Comparison of ENCODE assay signal across 8 cellular contexts in the genomic region with DNA sequence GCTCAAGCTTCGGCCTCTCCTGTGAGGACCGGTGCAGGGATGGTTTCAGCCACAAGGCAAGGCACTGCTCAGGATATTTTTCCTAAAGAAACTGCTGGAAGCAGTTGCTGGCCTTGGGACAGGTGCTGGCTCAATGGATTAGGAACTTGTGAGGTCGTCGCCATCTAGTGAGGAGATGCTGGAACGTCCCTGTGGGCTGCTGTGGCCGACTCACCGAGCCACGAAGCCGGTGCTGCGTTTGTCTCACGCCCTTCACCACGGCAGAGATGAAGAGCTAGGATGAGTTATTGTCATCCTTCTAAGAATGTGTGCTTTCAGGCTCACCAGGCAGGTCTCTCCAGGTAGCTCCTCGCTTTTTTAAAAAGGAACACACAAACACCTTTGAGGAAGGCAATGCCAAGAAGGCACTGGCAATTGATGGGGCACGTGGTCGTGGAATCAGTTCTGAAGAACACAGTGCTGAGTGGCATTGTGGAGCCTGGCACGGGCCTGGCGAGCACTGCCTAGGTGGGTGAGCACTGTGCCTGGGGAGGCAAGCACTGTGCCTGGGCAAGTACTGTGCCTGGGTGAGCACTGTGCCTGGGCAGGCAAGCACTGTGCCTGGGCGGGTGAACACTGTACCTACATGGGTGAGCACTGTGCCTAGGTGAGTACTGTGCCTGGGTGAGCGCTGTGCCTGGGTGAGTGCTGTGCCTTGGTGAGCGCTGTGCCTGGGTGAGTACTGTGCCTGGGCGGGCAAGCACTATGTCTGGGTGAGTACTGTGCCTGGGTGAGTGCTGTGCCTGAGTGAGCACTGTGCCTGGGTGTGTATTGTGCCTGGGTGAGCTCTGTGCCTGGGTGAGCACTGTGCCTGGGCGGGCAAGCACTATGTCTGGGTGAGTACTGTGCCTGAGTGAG.
DNase-seq lines count a peak whose midpoint lies in the region; FAIRE-seq and TF ChIP-seq lines count a peak whose summit lies in the region.

No MANE protein-coding gene starts in this region.

- TF ChIP-seq CTCF in kidney (IDR thresholded peaks at IDR 0.05; ENCODE audit: borderline replicate concordance, extremely low read depth, insufficient read depth) (peak; percentile 29), transverse colon (IDR thresholded peaks at IDR 0.05) (peak in 3 of 5 experiments; percentile 9 to 11 (median 11))

- WGBS in transverse colon (ENCODE audit: low coverage in 1 of 2), 2 donors, result 12 to 39% methylated on average over 10 to 19 of the region's 22 CpGs

- no peak for TF ChIP-seq EP300 in transverse colon (IDR thresholded peaks at IDR 0.05; ENCODE audit: low read depth)

- no peak for FAIRE-seq in kidney (lab: Jason Lieb, UNC)

- TF ChIP-seq POLR2A in transverse colon (IDR thresholded peaks at IDR 0.05), result no peak

- intact Hi-C loops in kidney (cut with DNase I) (no loop called here), transverse colon (cut with DNase I; ENCODE audit: low total_unique reads) (no loop called here)

- peaks cover 27% of the 10 kb centered on the region for H3K27me3 ChIP-seq in transverse colon

- H3K4me1 ChIP-seq in kidney (ENCODE audit: control insufficient read depth in 1 of 2, insufficient read depth in 1 of 2, low read depth in 1 of 2, low read length in 2 of 2), result no peaks in the 10 kb centered on the region
- H3K4me1 ChIP-seq in transverse colon, result no peaks in the 10 kb centered on the region

- in situ Hi-C loops in transverse colon (cut with MboI; ENCODE audit: low pct_ligation_motif_present in 1 of 4, low pct_unique_long_range_greater_than_20kb in 1 of 4, low sequenced_read_pairs in 3 of 4), result loop anchor here in 3 of 4 donors (25.0 kb wide), 1 partner anchor 977 kb away; no protein-coding TSS in a partner anchor

- peak; percentile 43 for DNase-seq in activated CD8-positive, alpha-beta memory T cell treated with anti-CD3 and anti-CD28 coated beads for 24 hours
- no peak for DNase-seq in activated CD8-positive, alpha-beta memory T cell treated with anti-CD3 and anti-CD28 coated beads, Interleukin-2, amount 50 U/mL, for 48 hours
- peak; percentile 67 for DNase-seq in NCI-H2029 treated with DMSO at 0.1 percent for 48 hours (lab: John Stamatoyannopoulos, UW)
- peak; percentile 63 for DNase-seq in astrocyte of the hippocampus (ENCODE audit: low read depth, low spot score)
- DNase-seq in kidney, result no peak
- DNase-seq in transverse colon, result peak; percentile 20
- no peak for DNase-seq in activated CD4-positive, CD25-positive, alpha-beta regulatory T cell (lab: John Stamatoyannopoulos, UW)
- DNase-seq in stimulated activated CD4-positive, alpha-beta T cell treated with anti-CD3 and anti-CD28 coated beads, Interleukin-4, amount 100 ng/mL, for 4 hours, result no peak

- H3K36me3 ChIP-seq in kidney (ENCODE audit: control insufficient read depth in 1 of 2, insufficient read depth in 2 of 2, low read length in 2 of 2) (no peaks in the 10 kb centered on the region), transverse colon (no peaks in the 10 kb centered on the region)

- H3K9me3 ChIP-seq in kidney (ENCODE audit: control insufficient read depth in 1 of 2, low read length in 2 of 2) (no peaks in the 10 kb centered on the region), transverse colon (no peaks in the 10 kb centered on the region)

- no peak overlapping the region for H3K27ac ChIP-seq in kidney (ENCODE audit: low read depth in 2 of 2, low read length in 2 of 2)
- H3K27ac ChIP-seq in transverse colon, result no peak overlapping the region

- no peak overlapping the region for H3K9ac ChIP-seq in kidney (ENCODE audit: low read length in 2 of 2)

- H3K4me3 ChIP-seq in kidney (ENCODE audit: low read length in 2 of 2) (no peak overlapping the region), transverse colon (no peak overlapping the region)

Comparison
In these comparisons a context has a peak if more than half of its experiments do, and no peak if none do; other contexts are left out.
1. DNase-seq: peak in activated CD8-positive, alpha-beta memory T cell treated with anti-CD3 and anti-CD28 coated beads for 24 hours (single experiment), NCI-H2029 treated with DMSO at 0.1 percent for 48 hours (single experiment), astrocyte of the hippocampus (single experiment) and transverse colon (single experiment); none in activated CD8-positive, alpha-beta memory T cell treated with anti-CD3 and anti-CD28 coated beads, Interleukin-2, amount 50 U/mL, for 48 hours (single experiment), kidney (single experiment), activated CD4-positive, CD25-positive, alpha-beta regulatory T cell (0 of 4) and stimulated activated CD4-positive, alpha-beta T cell treated with anti-CD3 and anti-CD28 coated beads, Interleukin-4, amount 100 ng/mL, for 4 hours (0 of 2).